Comparison of ENCODE assay signal across 13 cellular contexts in genomic region chr1:244839656-244840055, GRCh38. TPM values are rescaled to one million over a fixed set of nuclear protein-coding genes. Genes with fewer than 3 reads are reported as not detected.
DNase-seq lines count a peak whose midpoint lies in the region; ATAC-seq and TF ChIP-seq lines count a peak whose summit lies in the region.
"Had no signal": no experiment of that assay in that cellular context is flagged by ENCODE, and none has a peak within 500 bp of the region (broad histone marks: within the 10 kb centered on the region; RNA-seq: fewer than 3 reads in every experiment).

No MANE protein-coding gene starts in this region.

- intact Hi-C loops in activated T-helper 1 cell treated with anti-CD3 and anti-CD28 coated beads, Interleukin-12 subunit alpha, Interleukin-12 subunit beta, Interleukin-2, Interleukin-4 antibody, amounts not matched to agents 30 ng/mL and 10 ng/mL and 1 ng/mL, durations not matched to agents 14 hours and 24 hours and 36 hours (cut with micrococcal nuclease), result loop anchor here (10.0 kb wide), 2 partner anchors 515 to 1585 kb away; partner anchors contain the start of genes CEP170 and SDCCAG8

- no peak overlapping the region for H3K4me3 Mint-ChIP-seq in activated naive CD8-positive, alpha-beta T cell
- H3K4me3 Mint-ChIP-seq in natural killer cell treated with Interleukin-12 subunit alpha and Interleukin-12 subunit beta and Interleukin-15 and Interleukin-18, amount 100 ng/mL, for 72 hours, result peak overlapping the region; percentile 30
- no peak overlapping the region for H3K4me3 Mint-ChIP-seq in activated T-helper 1 cell treated with anti-CD3 and anti-CD28 coated beads, Interleukin-12 subunit alpha, Interleukin-12 subunit beta, Interleukin-2, Interleukin-4 antibody, amounts not matched to agents 30 ng/mL and 10 ng/mL and 1 ng/mL, durations not matched to agents 14 hours and 24 hours and 36 hours

- H3K4me1 Mint-ChIP-seq in activated naive CD8-positive, alpha-beta T cell (ENCODE audit: low read depth), result peaks cover 75% of the 10 kb centered on the region
- H3K4me1 Mint-ChIP-seq in natural killer cell treated with Interleukin-12 subunit alpha and Interleukin-12 subunit beta and Interleukin-15 and Interleukin-18, amount 100 ng/mL, for 72 hours (ENCODE audit: low read depth in 2 of 2), result peaks cover 36 to 50% of the 10 kb centered on the region in 2 donors
- peaks cover 73% of the 10 kb centered on the region for H3K4me1 Mint-ChIP-seq in activated T-helper 1 cell treated with anti-CD3 and anti-CD28 coated beads, Interleukin-12 subunit alpha, Interleukin-12 subunit beta, Interleukin-2, Interleukin-4 antibody, amounts not matched to agents 30 ng/mL and 10 ng/mL and 1 ng/mL, durations not matched to agents 14 hours and 24 hours and 36 hours (ENCODE audit: low read depth)

- H3K27ac Mint-ChIP-seq in activated naive CD8-positive, alpha-beta T cell, result peak overlapping the region; percentile 18
- peak overlapping the region in 1 of 2 donors; percentile 36 for H3K27ac Mint-ChIP-seq in natural killer cell treated with Interleukin-12 subunit alpha and Interleukin-12 subunit beta and Interleukin-15 and Interleukin-18, amount 100 ng/mL, for 72 hours
- no peak overlapping the region for H3K27ac Mint-ChIP-seq in activated T-helper 1 cell treated with anti-CD3 and anti-CD28 coated beads, Interleukin-12 subunit alpha, Interleukin-12 subunit beta, Interleukin-2, Interleukin-4 antibody, amounts not matched to agents 30 ng/mL and 10 ng/mL and 1 ng/mL, durations not matched to agents 14 hours and 24 hours and 36 hours

- peak; percentile 42 for DNase-seq in DMS 273 (lab: John Stamatoyannopoulos, UW; ENCODE audit: unreplicated experiment)
- DNase-seq in DMS 273 treated with DMSO at 0.1 percent for 48 hours (lab: John Stamatoyannopoulos, UW), result no peak
- DNase-seq in LHCN-M2 (ENCODE audit: low read depth), result peak; percentile 54
- no peak for DNase-seq in natural killer cell treated with Interleukin-12 subunit alpha and Interleukin-12 subunit beta and Interleukin-15 and Interleukin-18, amount 100 ng/mL, for 72 hours (ENCODE audit: low spot score)
- no peak for DNase-seq in GM20000 (ENCODE audit: low spot score)
- no peak for DNase-seq in activated T-helper 1 cell treated with anti-CD3 and anti-CD28 coated beads, Interleukin-12 subunit alpha, Interleukin-12 subunit beta, Interleukin-2, Interleukin-4 antibody, amounts not matched to agents 30 ng/mL and 10 ng/mL and 1 ng/mL, durations not matched to agents 14 hours and 24 hours and 36 hours (ENCODE audit: low spot score)
- DNase-seq in activated CD4-positive, alpha-beta T cell treated with anti-CD3 and anti-CD28 coated beads, Interleukin-2, amount 50 U/mL, for 1 hour, result no peak
- DNase-seq: 8988T; activated T-cell treated with anti-CD3 and anti-CD28 coated beads, Interleukin-2, amount 50 U/mL, for 48 hours; nucleus accumbens; stimulated activated CD4-positive, alpha-beta T cell treated with anti-CD3 and anti-CD28 coated beads, Interleukin-4, amount 100 ng/mL, for 4 hours; thyroid gland had no signal

- peaks cover 7% of the 10 kb centered on the region for H3K9me3 Mint-ChIP-seq in activated naive CD8-positive, alpha-beta T cell (ENCODE audit: low read depth)
- H3K9me3 Mint-ChIP-seq in natural killer cell treated with Interleukin-12 subunit alpha and Interleukin-12 subunit beta and Interleukin-15 and Interleukin-18, amount 100 ng/mL, for 72 hours, result no peaks in the 10 kb centered on the region
- H3K9me3 Mint-ChIP-seq in activated T-helper 1 cell treated with anti-CD3 and anti-CD28 coated beads, Interleukin-12 subunit alpha, Interleukin-12 subunit beta, Interleukin-2, Interleukin-4 antibody, amounts not matched to agents 30 ng/mL and 10 ng/mL and 1 ng/mL, durations not matched to agents 14 hours and 24 hours and 36 hours, result no peaks in the 10 kb centered on the region

- no peak for ATAC-seq in natural killer cell treated with Interleukin-12 subunit alpha and Interleukin-12 subunit beta and Interleukin-15 and Interleukin-18, amount 100 ng/mL, for 72 hours

- no peaks in the 10 kb centered on the region for H3K27me3 Mint-ChIP-seq in activated naive CD8-positive, alpha-beta T cell
- H3K27me3 Mint-ChIP-seq in natural killer cell treated with Interleukin-12 subunit alpha and Interleukin-12 subunit beta and Interleukin-15 and Interleukin-18, amount 100 ng/mL, for 72 hours, result no peaks in the 10 kb centered on the region
- no peaks in the 10 kb centered on the region for H3K27me3 Mint-ChIP-seq in activated T-helper 1 cell treated with anti-CD3 and anti-CD28 coated beads, Interleukin-12 subunit alpha, Interleukin-12 subunit beta, Interleukin-2, Interleukin-4 antibody, amounts not matched to agents 30 ng/mL and 10 ng/mL and 1 ng/mL, durations not matched to agents 14 hours and 24 hours and 36 hours (ENCODE audit: insufficient read depth)

- no peak for TF ChIP-seq CTCF in GM20000 (IDR thresholded peaks at IDR 0.05; ENCODE audit: extremely low read depth, missing control alignments)

- H3K36me3 Mint-ChIP-seq in activated naive CD8-positive, alpha-beta T cell, result peaks cover 26% of the 10 kb centered on the region
- H3K36me3 Mint-ChIP-seq in natural killer cell treated with Interleukin-12 subunit alpha and Interleukin-12 subunit beta and Interleukin-15 and Interleukin-18, amount 100 ng/mL, for 72 hours, result peaks cover 22% of the 10 kb centered on the region
- peaks cover 55% of the 10 kb centered on the region for H3K36me3 Mint-ChIP-seq in activated T-helper 1 cell treated with anti-CD3 and anti-CD28 coated beads, Interleukin-12 subunit alpha, Interleukin-12 subunit beta, Interleukin-2, Interleukin-4 antibody, amounts not matched to agents 30 ng/mL and 10 ng/mL and 1 ng/mL, durations not matched to agents 14 hours and 24 hours and 36 hours (ENCODE audit: low read depth)

RNA-seq across cellular contexts. Expression of gene COX20, which starts 4.2 kb away (rescaled TPM):
- total RNA-seq in LHCN-M2 (2014; rRNA removed), result 54.7 and 56.8 TPM in 2 replicates
- 71.7 TPM for polyA plus RNA-seq in LHCN-M2 (2012)
- total RNA-seq in natural killer cell treated with Interleukin-12 subunit alpha and Interleukin-12 subunit beta and Interleukin-15 and Interleukin-18, amount 100 ng/mL, for 72 hours, result 10 to 100 TPM; 21.3 to 31.4 TPM
- 27.4 and 27.6 TPM in 2 replicates for total RNA-seq in activated T-helper 1 cell treated with anti-CD3 and anti-CD28 coated beads, Interleukin-12 subunit alpha, Interleukin-12 subunit beta, Interleukin-2, Interleukin-4 antibody, amounts not matched to agents 30 ng/mL and 10 ng/mL and 1 ng/mL, durations not matched to agents 14 hours and 24 hours and 36 hours

RNA-seq across cellular contexts. Expression of gene HNRNPU, which starts 24.7 kb away (rescaled TPM):
- 377 and 407 TPM in 2 replicates for total RNA-seq in LHCN-M2 (2014; rRNA removed)
- 282 TPM for polyA plus RNA-seq in LHCN-M2 (2012)
- 100 to 1,000 TPM; 403 to 475 TPM for total RNA-seq in natural killer cell treated with Interleukin-12 subunit alpha and Interleukin-12 subunit beta and Interleukin-15 and Interleukin-18, amount 100 ng/mL, for 72 hours
- total RNA-seq in activated T-helper 1 cell treated with anti-CD3 and anti-CD28 coated beads, Interleukin-12 subunit alpha, Interleukin-12 subunit beta, Interleukin-2, Interleukin-4 antibody, amounts not matched to agents 30 ng/mL and 10 ng/mL and 1 ng/mL, durations not matched to agents 14 hours and 24 hours and 36 hours, result 566 and 573 TPM in 2 replicates

Comparison
In these comparisons a context has a peak if more than half of its experiments do, and no peak if none do; other contexts are left out.
1. DNase-seq: peak in DMS 273 (single experiment) and LHCN-M2 (single experiment); none in DMS 273 treated with DMSO at 0.1 percent for 48 hours (single experiment), natural killer cell treated with Interleukin-12 subunit alpha and Interleukin-12 subunit beta and Interleukin-15 and Interleukin-18, amount 100 ng/mL, for 72 hours (single experiment), GM20000 (single experiment), activated T-helper 1 cell treated with anti-CD3 and anti-CD28 coated beads, Interleukin-12 subunit alpha, Interleukin-12 subunit beta, Interleukin-2, Interleukin-4 antibody, amounts not matched to agents 30 ng/mL and 10 ng/mL and 1 ng/mL, durations not matched to agents 14 hours and 24 hours and 36 hours (single experiment) and activated CD4-positive, alpha-beta T cell treated with anti-CD3 and anti-CD28 coated beads, Interleukin-2, amount 50 U/mL, for 1 hour (single experiment).